ENCODE assay signal across 20 cellular contexts in the genomic region with DNA sequence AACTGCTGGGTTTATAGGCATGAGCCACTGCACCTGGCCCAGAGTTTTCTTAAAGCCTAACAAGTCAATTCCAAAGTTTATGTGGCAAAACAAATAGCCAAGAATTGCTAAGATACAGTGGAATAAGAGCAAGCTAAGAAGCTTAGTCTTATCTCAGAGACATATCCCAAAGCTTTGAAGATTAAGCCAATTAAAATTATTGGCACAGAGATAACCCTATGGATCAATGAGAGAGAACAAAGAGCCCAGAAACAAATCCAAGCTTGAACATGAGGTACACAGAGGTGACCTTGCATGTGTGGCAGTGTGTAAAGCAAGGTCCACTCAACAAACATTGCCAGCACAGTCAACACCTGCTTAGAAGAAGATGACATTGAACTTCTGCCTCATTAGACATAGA. TPM values are rescaled to one million over a fixed set of nuclear protein-coding genes. Genes with fewer than 3 reads are reported as not detected.
DNase-seq lines count a peak whose midpoint lies in the region; ATAC-seq, FAIRE-seq and TF ChIP-seq lines count a peak whose summit lies in the region.
"Had no signal": no experiment of that assay in that cellular context is flagged by ENCODE, and none has a peak within 500 bp of the region (broad histone marks: within the 10 kb centered on the region; RNA-seq: fewer than 3 reads in every experiment).

No MANE protein-coding gene starts in this region.

- H3F3A ChIP-seq in PC-3 (ENCODE audit: low read length, unreplicated experiment), result no peaks in the 10 kb centered on the region

- no peaks in the 10 kb centered on the region for H4K20me1 ChIP-seq in PC-3 (ENCODE audit: low read length)

- BruUV-seq in PC-3 (replicated peaks; lab: Mats Ljungman, UMichigan), result no TSS peak

- H3K27me3 ChIP-seq in body of pancreas (no peaks in the 10 kb centered on the region), PC-3 (ENCODE audit: low read length) (peaks cover 11% of the 10 kb centered on the region; the same call in 1 of the 2 replicates)

- H3K9me3 ChIP-seq in body of pancreas (no peaks in the 10 kb centered on the region), PC-3 (ENCODE audit: low read length) (no peaks in the 10 kb centered on the region)

- TF ChIP-seq CTCF in D721Med (IDR thresholded peaks at IDR 0.05; ENCODE audit: insufficient read depth, missing control alignments), result no peak
- no peak for TF ChIP-seq CTCF in body of pancreas (IDR thresholded peaks at IDR 0.05)
- no peak for TF ChIP-seq CTCF in PC-3 (conservative IDR thresholded peaks at IDR 0.05; ENCODE audit: low read depth, low read length)

- no peak for DNase-seq in D721Med (ENCODE audit: insufficient read length, low spot score)
- peak in 2 of 4 donors; percentile 46 to 54 for DNase-seq in body of pancreas
- peak; percentile 25 for DNase-seq in mucosa of gallbladder (ENCODE audit: low spot score)
- no peak for DNase-seq in PC-3
- DNase-seq in NCI-H2171 treated with DMSO at 0.1 percent for 48 hours (lab: John Stamatoyannopoulos, UW), result no peak
- DNase-seq: C1 segment of cervical spinal cord; Calu3; CD4-positive, alpha-beta memory T cell; COR-L47; DMS153; DND-41; GM23248; H7; HCEC 1CT had no signal

- H3K4me3 ChIP-seq in body of pancreas (no peak overlapping the region), PC-3 (ENCODE audit: low read length) (no peak overlapping the region)
- H3K4me3 ChIP-seq: GM23248 had no signal

- FAIRE-seq in D721Med (lab: Jason Lieb, UNC), result peak; percentile 67
- FAIRE-seq: G401.6, GM12892, H1 had no signal

- H3K36me3 ChIP-seq in body of pancreas (replicated peaks in 1 of 2; ENCODE audit: insufficient read depth in 1 of 2, low read depth in 2 of 2) (no peaks in the 10 kb centered on the region), PC-3 (ENCODE audit: low read depth, low read length) (no peaks in the 10 kb centered on the region)

- H3K9me2 ChIP-seq in PC-3 (replicated peaks; ENCODE audit: low read length), result no peaks in the 10 kb centered on the region

- CTCF ChIA-PET in PC-3 (lab: Charles Lee), result no interaction called here

- H3K4me2 ChIP-seq in PC-3 (ENCODE audit: low read length), result no peak overlapping the region

- intact Hi-C loops in body of pancreas (cut with DNase I), result no loop called here
- intact Hi-C loops in PC-3 (cut with micrococcal nuclease), result no loop called here

- H2AFZ ChIP-seq in PC-3 (ENCODE audit: low read length), result no peak overlapping the region
- H2AFZ ChIP-seq: GM23248 had no signal

- H3K79me2 ChIP-seq in PC-3 (ENCODE audit: low read length), result no peaks in the 10 kb centered on the region

- H3K4me1 ChIP-seq in body of pancreas, result peaks cover 9% of the 10 kb centered on the region
- H3K4me1 ChIP-seq in PC-3 (ENCODE audit: insufficient read depth, low read length), result no peaks in the 10 kb centered on the region

- ATAC-seq in body of pancreas, result peak; percentile 90
- no peak for ATAC-seq in GM21619 (IDR thresholded peaks at IDR 0.05; ENCODE audit: unreplicated experiment)
- no peak for ATAC-seq in PC-3

- POLR2A ChIA-PET in PC-3 (lab: Charles Lee; ENCODE audit: unreplicated experiment), result interaction anchor here (0.6 to 0.7 kb wide), 2 partner anchors 141 to 200 kb away, joined by 5 to 9 read pairs; a partner anchor contains a TSS

- H3K9ac ChIP-seq in PC-3 (ENCODE audit: low read length), result no peak overlapping the region
- H3K9ac ChIP-seq: GM23248 had no signal

- peak overlapping the region in 2 of 4 donors; percentile 16 to 47 for H3K27ac ChIP-seq in body of pancreas
- H3K27ac ChIP-seq in PC-3 (ENCODE audit: low read length), result no peak overlapping the region
- H3K27ac ChIP-seq: GM23248 had no signal

- TF ChIP-seq POLR2A in body of pancreas (IDR thresholded peaks at IDR 0.05), result no peak

RNA-seq across cellular contexts. Expression of a gene that starts 13.3 kb away (rescaled TPM):
- total RNA-seq in body of pancreas (under 1 TPM in 1 of 2 donors, not detected in 1; 0.26 TPM), mucosa of gallbladder (0.09 TPM), PC-3 (2014; rRNA removed) (not detected in 2 replicates)
- total RNA-seq: A172; A673; Calu3; CD4-positive, alpha-beta memory T cell; GM23248; H1; H7 had no signal

RNA-seq across cellular contexts. Expression of a gene that starts 38.1 kb away (rescaled TPM):
- total RNA-seq in body of pancreas (10 to 100 TPM; 20.2 to 41.5 TPM), mucosa of gallbladder (11.5 TPM), PC-3 (2014; rRNA removed) (11.5 and 15.4 TPM in 2 replicates)
- total RNA-seq: A172; A673; CD4-positive, alpha-beta memory T cell; GM23248 had no signal
